Comparison of ENCODE assay signal across 1 cellular context in genomic region chr22:37739000-37739399, GRCh38.
TF ChIP-seq lines count a peak whose summit lies in the region.

No MANE protein-coding gene starts in this region.

TF ChIP-seq in IMR-90, 13 proteins besides CTCF, POLR2A, EP300 and RAD21 (continued from another document):
- TF ChIP-seq MAFK (IDR thresholded peaks at IDR 0.05; ENCODE audit: low read depth, low read length) (no peak), ELK1 (IDR thresholded peaks at IDR 0.05; ENCODE audit: borderline replicate concordance, low read depth, low read length) (no peak), BHLHE40 (IDR thresholded peaks at IDR 0.05; ENCODE audit: low read depth, low read length) (peak; percentile 53), FOS (IDR thresholded peaks at IDR 0.05; ENCODE audit: low read depth, low read length) (no peak), CHD1 (IDR thresholded peaks at IDR 0.05; ENCODE audit: low read depth, low read length) (no peak), USF2 (IDR thresholded peaks at IDR 0.05; ENCODE audit: low read depth, low read length) (peak; percentile 42; the same call in 1 of the 2 replicates), MXI1 (IDR thresholded peaks at IDR 0.05; ENCODE audit: borderline replicate concordance, low read depth, low read length) (no peak), MAZ (IDR thresholded peaks at IDR 0.05; ENCODE audit: borderline replicate concordance, low read depth, low read length) (peak; percentile 74; the same call in 1 of the 2 replicates), CEBPB (IDR thresholded peaks at IDR 0.05; ENCODE audit: low read depth, low read length) (no peak), SMC3 (IDR thresholded peaks at IDR 0.05; ENCODE audit: low read depth, low read length) (no peak), NFE2L2 (IDR thresholded peaks at IDR 0.05; ENCODE audit: low read depth, low read length) (no peak), RFX5 (IDR thresholded peaks at IDR 0.05; ENCODE audit: low read depth, low read length) (no peak)
